ENCODE assay signal across 8 cellular contexts in the genomic region with DNA sequence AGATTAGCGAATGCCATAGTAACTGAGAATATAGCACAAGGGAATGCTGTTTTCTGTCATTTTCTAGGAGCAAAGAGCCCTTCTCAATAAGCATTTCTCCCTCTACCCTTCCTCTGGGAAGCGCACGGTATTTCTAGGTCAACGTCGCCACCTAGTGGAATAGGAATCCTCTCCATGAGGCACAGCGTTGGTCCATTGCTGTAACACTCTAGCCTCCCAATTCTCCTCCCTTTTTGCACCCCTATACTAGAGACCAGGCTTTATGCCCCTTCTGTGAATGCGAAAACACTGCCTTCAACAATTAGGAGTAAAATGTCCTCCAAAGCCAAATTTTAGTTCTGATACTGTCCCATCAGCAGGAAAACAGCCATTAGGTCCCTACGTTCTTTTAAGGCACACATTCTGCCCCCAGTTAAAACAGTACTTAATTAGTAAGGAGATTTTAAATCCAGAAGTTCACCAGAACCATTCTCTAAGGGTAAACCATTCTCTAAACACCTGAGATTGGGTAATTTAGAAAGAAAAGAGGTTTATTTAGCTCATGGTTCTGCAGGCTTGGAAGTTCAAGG. TPM values are rescaled to one million over a fixed set of nuclear protein-coding genes. Genes with fewer than 3 reads are reported as not detected.
DNase-seq lines count a peak whose midpoint lies in the region; ATAC-seq and TF ChIP-seq lines count a peak whose summit lies in the region.

No MANE protein-coding gene starts in this region.

- no peaks in the 10 kb centered on the region for H3K9me3 Mint-ChIP-seq in natural killer cell

- peaks cover 5 to 34% of the 10 kb centered on the region in 2 donors for H3K27me3 Mint-ChIP-seq in natural killer cell (ENCODE audit: low read depth in 2 of 2)

- H3K27ac Mint-ChIP-seq in natural killer cell = no peak overlapping the region

- ATAC-seq in GM18498 (IDR thresholded peaks at IDR 0.05; ENCODE audit: unreplicated experiment) (peak; percentile 81), HG03196 (IDR thresholded peaks at IDR 0.05; ENCODE audit: unreplicated experiment) (peak; percentile 82), natural killer cell (peak in 2 of 3 donors; percentile 38 to 73)

- peaks cover 0 to 5% of the 10 kb centered on the region in 2 donors for H3K4me1 Mint-ChIP-seq in natural killer cell

- peak; percentile 71 for DNase-seq in AG20443 (ENCODE audit: low spot score)
- DNase-seq in NCI-H460 (ENCODE audit: extremely low read depth, low read depth) = peak; percentile 57
- DNase-seq in activated CD4-positive, alpha-beta T cell treated with anti-CD3 and anti-CD28 coated beads, Interleukin-2, amount 50 U/mL, for 48 hours = peak; percentile 48 to 62
- DNase-seq in fibroblast of mammary gland (ENCODE audit: low read depth) = peak; percentile 74
- DNase-seq in natural killer cell = no peak
- peak; percentile 54 for DNase-seq in ureter (ENCODE audit: low spot score)

- peak overlapping the region; percentile 16 for H3K4me3 ChIP-seq in fibroblast of mammary gland (ENCODE audit: control insufficient read depth, low read depth, low read length)

- H3K36me3 Mint-ChIP-seq in natural killer cell = no peaks in the 10 kb centered on the region

- TF ChIP-seq CTCF in fibroblast of mammary gland (conservative IDR thresholded peaks at IDR 0.05; ENCODE audit: control insufficient read depth, insufficient read depth, low read depth, low read length) = peak; percentile 92
- peak; percentile 60 for TF ChIP-seq CTCF in natural killer cell (IDR thresholded peaks at IDR 0.05)

- no peak overlapping the region for H3K4me3 Mint-ChIP-seq in natural killer cell

- intact Hi-C loops in natural killer cell (cut with micrococcal nuclease) = no loop called here

RNA-seq across cellular contexts. Expression of a gene that starts 12.8 kb away (rescaled TPM):
- 8.5 and 11.7 TPM in 2 replicates for total RNA-seq in NCI-H460 (2014; rRNA removed; shearing (Covaris generic))
- 7.5 and 11.6 TPM in 2 replicates for polyA plus RNA-seq in NCI-H460 (2014; cell fraction: nucleus; rRNA removed)
- total RNA-seq in natural killer cell (1 to 10 TPM; 4.4 to 6.8 (median 5.6) TPM), ureter (2.7 TPM)

RNA-seq across cellular contexts. Expression of a gene that starts 28.4 kb away (rescaled TPM):
- 17.2 and 17.9 TPM in 2 replicates for total RNA-seq in NCI-H460 (2014; rRNA removed; shearing (Covaris generic))
- polyA plus RNA-seq in NCI-H460 (2014; cell fraction: nucleus; rRNA removed) = 6.3 and 13.5 TPM in 2 replicates
- total RNA-seq in natural killer cell (1 to 10 TPM; 3.6 to 6.7 (median 3.6) TPM), ureter (14.8 TPM)

RNA-seq across cellular contexts. Expression of a gene that starts 29.7 kb away (rescaled TPM):
- not detected in 2 replicates for total RNA-seq in NCI-H460 (2014; rRNA removed; shearing (Covaris generic))
- not detected in 2 replicates for polyA plus RNA-seq in NCI-H460 (2014; cell fraction: nucleus; rRNA removed)
- total RNA-seq in natural killer cell (not detected), ureter (not detected)

RNA-seq across cellular contexts. Expression of a gene that starts 41.5 kb away (rescaled TPM):
- total RNA-seq in NCI-H460 (2014; rRNA removed; shearing (Covaris generic)) = not detected in 2 replicates
- not detected in 2 replicates for polyA plus RNA-seq in NCI-H460 (2014; cell fraction: nucleus; rRNA removed)
- total RNA-seq in natural killer cell = not detected
- not detected for total RNA-seq in ureter
